Comparison of ENCODE assay signal across 16 cellular contexts in the genomic region with DNA sequence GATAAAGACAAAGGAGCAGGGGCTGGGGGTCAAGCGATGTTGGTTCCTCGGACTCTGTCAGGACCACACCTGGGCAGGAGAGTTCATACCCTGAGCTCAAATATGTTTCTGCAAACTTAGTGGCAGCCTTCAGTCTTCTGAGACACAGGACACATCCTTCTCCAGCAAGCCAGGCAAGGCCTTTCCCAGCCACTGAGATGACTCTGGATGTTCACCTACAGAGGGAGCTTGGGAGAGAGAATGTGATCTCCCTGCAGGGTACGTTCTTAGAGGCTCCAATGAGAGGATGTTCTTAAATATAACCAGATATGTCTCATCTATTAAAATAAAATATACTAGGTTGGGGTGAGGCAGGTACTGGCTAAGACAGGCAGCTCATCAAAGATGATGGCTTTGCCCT.
DNase-seq lines count a peak whose midpoint lies in the region; TF ChIP-seq lines count a peak whose summit lies in the region.
"Had no signal": no experiment of that assay in that cellular context is flagged by ENCODE, and none has a peak within 500 bp of the region (broad histone marks: within the 10 kb centered on the region; RNA-seq: fewer than 3 reads in every experiment).

No MANE protein-coding gene starts in this region.

- no peaks in the 10 kb centered on the region for H3K9me3 ChIP-seq in HUES48 (ENCODE audit: control insufficient read depth, insufficient read depth, low read length)
- H3K9me3 ChIP-seq: A549 had no signal

- H3K9me3 Mint-ChIP-seq in brain = peaks cover 0 to 2% (median 0%) of the 10 kb centered on the region in 5 experiments
- H3K9me3 Mint-ChIP-seq: CD4-positive, alpha-beta T cell had no signal

- peak overlapping the region in 3 of 5 experiments; percentile 82 to 90 (median 86) for H3K27ac Mint-ChIP-seq in brain
- H3K27ac Mint-ChIP-seq: CD4-positive, alpha-beta T cell; HFFc6 had no signal

- H3K27me3 Mint-ChIP-seq in brain = peaks cover 4% of the 10 kb centered on the region

- no peaks in the 10 kb centered on the region for H3K36me3 Mint-ChIP-seq in brain

- peak overlapping the region; percentile 9 for H3K27ac ChIP-seq in HUES48 (ENCODE audit: low read depth, low read length)
- H3K27ac ChIP-seq: A549, C4-2B had no signal

- no peak for TF ChIP-seq CTCF in brain (conservative IDR thresholded peaks at IDR 0.05)

- H3K9ac ChIP-seq in HUES48 (ENCODE audit: low read depth, low read length) = no peak overlapping the region

- DNase-seq in iPS-NIHi7 (ENCODE audit: extremely low spot score) (peak; percentile 35), 8988T (no peak), NOMO-1 treated with DMSO at 0.1 percent for 48 hours (lab: John Stamatoyannopoulos, UW; ENCODE audit: unreplicated experiment) (no peak)
- DNase-seq in activated CD4-positive, alpha-beta T cell treated with anti-CD3 and anti-CD28 coated beads, Interleukin-2, amount 50 U/mL, for 1 hour = no peak
- DNase-seq in stimulated activated CD4-positive, alpha-beta T cell treated with anti-CD3 and anti-CD28 coated beads, Interleukin-12 subunit alpha, Interleukin-12 subunit beta, amount 100 ng/mL, for 4 hours = no peak
- DNase-seq: AML-193; CD4-positive, alpha-beta T cell; DMS153; DMS79 treated with DMSO at 0.1 percent for 48 hours; GF-D8; HFFc6; KG1 had no signal

- no peaks in the 10 kb centered on the region for H3K27me3 ChIP-seq in HUES48 (ENCODE audit: control insufficient read depth, insufficient read depth, low read length)

- H3K4me1 Mint-ChIP-seq in brain = peaks cover 32% of the 10 kb centered on the region

- H3K4me3 Mint-ChIP-seq in brain = peak overlapping the region in 2 of 5 experiments; percentile 45 to 78
- H3K4me3 Mint-ChIP-seq: CD4-positive, alpha-beta T cell; HFFc6 had no signal

- H3K4me1 ChIP-seq in HUES48 (ENCODE audit: control insufficient read depth, insufficient read depth, low read length) = peaks cover 20% of the 10 kb centered on the region
- H3K4me1 ChIP-seq: A549 had no signal

- H3K4me3 ChIP-seq in HUES48 (ENCODE audit: low read depth, low read length) = no peak overlapping the region
- H3K4me3 ChIP-seq: A549 had no signal

- no peaks in the 10 kb centered on the region for H3K36me3 ChIP-seq in HUES48 (ENCODE audit: control insufficient read depth, insufficient read depth, low read length)
